ENCODE assay signal across 34 cellular contexts in the genomic region with DNA sequence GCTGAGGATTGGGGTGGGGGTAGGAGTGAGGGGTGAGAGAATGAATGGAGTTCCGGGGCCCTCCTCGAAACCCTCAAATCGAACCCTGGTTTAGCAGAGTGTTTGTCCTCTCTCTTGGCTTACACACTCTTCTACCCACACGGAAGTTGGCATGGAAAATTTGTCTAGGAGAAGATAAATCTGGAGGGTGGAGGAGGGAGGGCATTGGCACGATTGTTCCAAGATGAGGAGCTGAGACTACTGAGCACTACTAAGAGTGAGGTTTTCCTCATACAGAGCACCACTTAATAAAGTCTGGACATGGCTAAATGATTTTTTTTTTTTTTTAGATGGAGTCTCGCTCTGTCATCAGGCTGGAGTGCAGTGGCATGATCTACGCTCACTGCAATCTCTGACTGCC. TPM values are rescaled to one million over a fixed set of nuclear protein-coding genes. Genes with fewer than 3 reads are reported as not detected.
"Had no signal": no experiment of that assay in that cellular context is flagged by ENCODE, and none has a peak within 500 bp of the region (broad histone marks: within the 10 kb centered on the region; RNA-seq: fewer than 3 reads in every experiment).

No MANE protein-coding gene starts in this region.

- H3K4me3 ChIP-seq: SJCRH30, SK-N-MC had no signal

- H3K27ac ChIP-seq: brain microvascular endothelial cell, SJCRH30, SK-N-MC, VCaP had no signal

- ATAC-seq: activated CD8-positive, alpha-beta memory T cell treated with anti-CD3 and anti-CD28 coated beads, Interleukin-2, amount 10 ng/mL, durations not matched to agents 7 days and 5 days; activated naive CD8-positive, alpha-beta T cell treated with anti-CD3 and anti-CD28 coated beads, Interleukin-2, amount 50 U/mL, for 24 hours; Panc1 had no signal

- H3K4me1 ChIP-seq: SJCRH30 had no signal

- H3K36me3 ChIP-seq: brain microvascular endothelial cell, SJCRH30 had no signal

- FAIRE-seq: TTC549 had no signal

- DNase-seq: activated CD4-positive, alpha-beta memory T cell treated with anti-CD3 and anti-CD28 coated beads, Interleukin-2, amount 10 ng/mL, durations not matched to agents 7 days and 5 days; activated CD4-positive, alpha-beta T cell treated with anti-CD3 and anti-CD28 coated beads for 1 hour; activated CD4-positive, alpha-beta T cell treated with anti-CD3 and anti-CD28 coated beads for 48 hours; activated CD4-positive, CD25-positive, alpha-beta regulatory T cell; activated CD8-positive, alpha-beta memory T cell treated with anti-CD3 and anti-CD28 coated beads for 24 hours; activated CD8-positive, alpha-beta memory T cell treated with anti-CD3 and anti-CD28 coated beads, Interleukin-2, amount 10 ng/mL, durations not matched to agents 7 days and 5 days; activated CD8-positive, alpha-beta memory T cell treated with anti-CD3 and anti-CD28 coated beads, Interleukin-2, amount 50 U/mL, for 48 hours; activated effector memory CD4-positive, alpha-beta T cell treated with Interleukin-2 at 50 U/mL for 16 hours; activated naive CD4-positive, alpha-beta T cell treated with anti-CD3 and anti-CD28 coated beads, Interleukin-2, amount 10 ng/mL, durations not matched to agents 7 days and 5 days; activated naive CD8-positive, alpha-beta T cell treated with anti-CD3 and anti-CD28 coated beads, Interleukin-2, amount 50 U/mL, for 24 hours; activated T-cell treated with anti-CD3 and anti-CD28 coated beads, Interleukin-2, amount 50 U/mL, for 48 hours; anterior cingulate cortex; brain microvascular endothelial cell; central memory CD4-positive, alpha-beta T cell; NCI-H1092 treated with DMSO at 0.1 percent for 48 hours; NCI-H1417; NCI-H146; NCI-H187; NCI-H2081 treated with DMSO at 0.1 percent for 48 hours; NCI-H345; NCI-H524 treated with DMSO at 0.1 percent for 48 hours; SHP77; SJCRH30; T1000 had no signal

- H3K27me3 ChIP-seq: brain microvascular endothelial cell, SJCRH30 had no signal

- H3K9me3 ChIP-seq: SJCRH30 had no signal

RNA-seq across cellular contexts. Expression of a gene that starts 33.4 kb away (rescaled TPM):
- total RNA-seq: activated CD4-positive, alpha-beta memory T cell treated with anti-CD3 and anti-CD28 coated beads, Interleukin-2, amount 10 ng/mL, durations not matched to agents 7 days and 5 days; activated CD8-positive, alpha-beta memory T cell treated with anti-CD3 and anti-CD28 coated beads, Interleukin-2, amount 10 ng/mL, durations not matched to agents 7 days and 5 days; cerebellum; M059J; NCI-H460; RPMI7951; SJCRH30; T-helper 1 cell treated with Interleukin-12 subunit alpha and Interleukin-12 subunit beta and Interleukin-4 antibody, amounts not matched to agents 30 ng/mL and 1 ng/mL, for 36 hours; T-helper 2 cell treated with Interferon-gamma antibody and Interleukin-4, amounts not matched to agents 100 ng/mL and 5 ng/mL, for 36 hours had no signal

RNA-seq across cellular contexts. Expression of a gene that starts 37.2 kb away (rescaled TPM):
- total RNA-seq: M059J had no signal
